ENCODE assay signal across 8 cellular contexts in the genomic region with DNA sequence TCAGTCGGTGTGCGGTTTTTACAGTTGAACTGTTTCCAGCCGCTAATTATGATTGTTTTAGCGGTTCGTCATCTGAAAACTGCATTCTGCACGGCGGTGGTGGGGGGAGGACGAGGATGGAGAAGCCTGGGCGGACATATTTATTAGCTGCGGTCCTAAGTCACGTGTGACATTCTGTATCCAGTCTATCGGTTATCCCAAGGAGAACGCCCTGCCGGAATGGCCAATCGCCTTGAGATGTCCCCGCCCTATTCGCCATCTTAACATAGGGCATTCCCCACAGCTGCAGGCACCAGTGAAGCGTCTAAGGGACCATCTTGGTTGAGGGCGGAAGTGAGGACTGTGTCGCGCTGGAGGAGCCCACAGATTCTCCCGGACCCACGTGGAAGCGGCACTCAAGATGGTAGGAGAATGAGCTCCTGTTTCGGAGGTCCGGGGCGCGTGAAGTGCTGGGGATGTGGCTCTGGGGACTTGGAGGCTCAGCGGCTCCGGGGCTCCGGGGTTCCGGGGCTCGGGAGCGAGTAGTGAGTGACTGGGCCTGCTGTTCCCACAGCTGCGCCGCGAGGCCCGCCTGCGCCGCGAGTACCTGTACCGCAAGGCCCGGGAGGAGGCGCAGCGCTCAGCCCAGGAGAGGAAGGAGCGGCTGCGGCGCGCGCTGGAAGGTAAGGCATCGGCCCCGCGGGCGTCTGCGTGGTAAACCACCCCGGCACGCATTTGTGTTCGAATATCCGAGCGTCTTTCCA.
DNase-seq lines count a peak whose midpoint lies in the region; ATAC-seq and TF ChIP-seq lines count a peak whose summit lies in the region.

Gene IMP4 (plus strand): TSS at position 365 of the 743 bp plus-strand sequence. CDS start 36 bp downstream, at position 401.

- H3K4me1 ChIP-seq in RWPE2 (ENCODE audit: insufficient read depth, poor library complexity, severe bottlenecking), result peaks cover 3% of the 10 kb centered on the region

- H3K4me3 ChIP-seq in LNCaP clone FGC (ENCODE audit: low read depth, low read length) (peak within 1 kb of the TSS; percentile 59), RWPE2 (ENCODE audit: severe bottlenecking) (peak within 1 kb of the TSS; percentile 82), fibroblast of pulmonary artery (replicated peaks; ENCODE audit: low read depth, low read length) (peak within 1 kb of the TSS; percentile 86)

- peak within 1 kb of the TSS; percentile 97 to 100 (median 99) for H3K4me3 Mint-ChIP-seq in nephron
- H3K4me3 Mint-ChIP-seq in stimulated activated naive CD8-positive, alpha-beta T cell treated with anti-CD3 and anti-CD28 coated beads, Interleukin-15, amount 100 ng/mL, for 72 hours, result peak within 1 kb of the TSS; percentile 99 to 100

- peak; percentile 91 for ATAC-seq in RWPE2 (ENCODE audit: low read depth)
- ATAC-seq in stimulated activated naive CD8-positive, alpha-beta T cell treated with anti-CD3 and anti-CD28 coated beads, Interleukin-15, amount 100 ng/mL, for 72 hours, result peak; percentile 91

- no peaks in the 10 kb centered on the region for H3K27me3 ChIP-seq in RWPE2 (ENCODE audit: insufficient read depth, poor library complexity, severe bottlenecking)

- peaks cover 47% of the 10 kb centered on the region for H3K36me3 Mint-ChIP-seq in nephron (ENCODE audit: low read depth)

- H3K9me3 Mint-ChIP-seq in nephron, result no peaks in the 10 kb centered on the region
- H3K9me3 Mint-ChIP-seq in stimulated activated naive CD8-positive, alpha-beta T cell treated with anti-CD3 and anti-CD28 coated beads, Interleukin-15, amount 100 ng/mL, for 72 hours, result no peaks in the 10 kb centered on the region

- DNase-seq in EL, result peak; percentile 99
- peak; percentile 88 for DNase-seq in GOT3 (lab: John Stamatoyannopoulos, UW)
- peak; percentile 99 for DNase-seq in LNCaP clone FGC (ENCODE audit: low read depth)
- peak; percentile 97 for DNase-seq in RWPE2 (ENCODE audit: low spot score)
- DNase-seq in activated T-helper 9 cell treated with anti-CD3 and anti-CD28 coated beads, Interleukin-2, amount 50 U/mL, for 16 hours (ENCODE audit: low read depth), result peak; percentile 90
- peak; percentile 100 for DNase-seq in fibroblast of pulmonary artery (ENCODE audit: low read depth)
- peak; percentile 90 to 97 for DNase-seq in stimulated activated naive CD8-positive, alpha-beta T cell treated with anti-CD3 and anti-CD28 coated beads, Interleukin-15, amount 100 ng/mL, for 72 hours

- no peaks in the 10 kb centered on the region for H3K27me3 Mint-ChIP-seq in nephron (ENCODE audit: low read depth)
- no peaks in the 10 kb centered on the region for H3K27me3 Mint-ChIP-seq in stimulated activated naive CD8-positive, alpha-beta T cell treated with anti-CD3 and anti-CD28 coated beads, Interleukin-15, amount 100 ng/mL, for 72 hours

- peaks cover 38% of the 10 kb centered on the region for H3K36me3 ChIP-seq in RWPE2 (ENCODE audit: low read depth)

- TF ChIP-seq CTCF in LNCaP clone FGC (IDR thresholded peaks at IDR 0.05; ENCODE audit: control insufficient read depth, extremely low read depth, insufficient read depth) (peak; percentile 51), RWPE2 (IDR thresholded peaks at IDR 0.05; ENCODE audit: poor library complexity, severe bottlenecking) (peak; percentile 39), fibroblast of pulmonary artery (IDR thresholded peaks at IDR 0.05; ENCODE audit: low read length, missing control alignments) (peak; percentile 33), nephron (IDR thresholded peaks at IDR 0.05; ENCODE audit: unreplicated experiment in 3 of 3) (peak; percentile 21 to 40 (median 25))

- H3K27ac Mint-ChIP-seq in nephron, result peak within 1 kb of the TSS; percentile 97 to 99 (median 99)
- peak within 1 kb of the TSS; percentile 98 to 100 for H3K27ac Mint-ChIP-seq in stimulated activated naive CD8-positive, alpha-beta T cell treated with anti-CD3 and anti-CD28 coated beads, Interleukin-15, amount 100 ng/mL, for 72 hours

- H3K4me1 Mint-ChIP-seq in nephron, result peaks cover 16% of the 10 kb centered on the region
- H3K4me1 Mint-ChIP-seq in stimulated activated naive CD8-positive, alpha-beta T cell treated with anti-CD3 and anti-CD28 coated beads, Interleukin-15, amount 100 ng/mL, for 72 hours, result peaks cover 55% of the 10 kb centered on the region

- peak within 1 kb of the TSS; percentile 60 for H3K27ac ChIP-seq in RWPE2 (ENCODE audit: poor library complexity, severe bottlenecking)

- no peaks in the 10 kb centered on the region for H3K9me3 ChIP-seq in RWPE2 (ENCODE audit: severe bottlenecking)

Comparison
In these comparisons a context has a peak if more than half of its experiments do, and no peak if none do; other contexts are left out.
1. Peak in every context shown above with its lines: DNase-seq, ATAC-seq, H3K4me3 ChIP-seq and H3K27ac ChIP-seq.